9 cellular contexts compared by ENCODE assay signal in the genomic region with DNA sequence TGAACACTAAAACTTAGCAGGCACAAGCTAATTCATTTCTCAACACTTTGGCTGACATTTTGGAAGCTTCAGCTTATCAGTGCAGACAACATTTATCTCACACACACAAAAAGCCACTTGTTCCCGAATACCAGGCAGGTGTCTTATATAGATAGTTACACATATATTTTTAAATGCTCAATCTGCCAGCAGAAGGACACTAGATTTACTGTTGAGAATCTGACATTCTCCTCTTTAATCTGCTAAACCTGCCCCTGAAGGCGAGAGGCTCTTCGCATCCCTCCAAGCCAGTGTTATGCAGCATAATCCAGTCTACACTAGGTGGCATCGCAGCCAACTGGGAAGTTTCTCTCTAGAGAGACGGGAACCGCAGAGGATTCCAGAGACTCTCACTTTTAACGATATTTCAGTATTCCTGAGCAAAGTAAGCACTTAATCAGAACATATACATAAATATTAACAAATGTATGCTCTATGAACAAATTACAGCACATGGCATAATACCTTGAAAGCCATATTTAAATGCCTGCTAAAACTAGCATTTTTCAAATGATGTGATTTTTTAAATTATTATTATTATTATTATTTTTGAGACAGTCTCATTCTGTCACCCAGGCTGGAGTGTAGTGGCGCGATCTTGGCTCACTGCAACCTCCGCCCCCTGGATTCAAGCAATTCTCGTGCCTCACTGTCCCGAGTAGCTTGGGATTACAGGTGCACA.
DNase-seq lines count a peak whose midpoint lies in the region; FAIRE-seq and TF ChIP-seq lines count a peak whose summit lies in the region.
"Had no signal": no experiment of that assay in that cellular context is flagged by ENCODE, and none has a peak within 500 bp of the region (broad histone marks: within the 10 kb centered on the region; RNA-seq: fewer than 3 reads in every experiment).

No MANE protein-coding gene starts in this region.

- H3K27ac ChIP-seq in astrocyte (ENCODE audit: low read depth, low read length) (no peak overlapping the region), uterus (no peak overlapping the region)
- H3K27ac ChIP-seq: neutrophil had no signal

- peak; percentile 41 for FAIRE-seq in G401.6 (lab: Jason Lieb, UNC)
- peak; percentile 69 for FAIRE-seq in astrocyte (lab: Jason Lieb, UNC)

- H3K36me3 ChIP-seq in astrocyte (ENCODE audit: insufficient read depth, low read length) (no peaks in the 10 kb centered on the region), uterus (no peaks in the 10 kb centered on the region)
- H3K36me3 ChIP-seq: neutrophil had no signal

- intact Hi-C loops in uterus (cut with DNase I; ENCODE audit: low total_unique reads) = no loop called here
- intact Hi-C loops in posterior vena cava (cut with DNase I) = loop anchor here in 1 of 2 donors (10.0 kb wide), 1 partner anchor 102 kb away; no protein-coding TSS in a partner anchor

- peak; percentile 68 for TF ChIP-seq CTCF in astrocyte (IDR thresholded peaks at IDR 0.05; ENCODE audit: insufficient read depth, low read depth, low read length)
- TF ChIP-seq CTCF in uterus (IDR thresholded peaks at IDR 0.05) = peak; percentile 32 to 46 (median 40)

- TF ChIP-seq POLR2A in uterus (IDR thresholded peaks at IDR 0.05) = no peak

- H3K4me1 ChIP-seq in astrocyte (ENCODE audit: insufficient read depth, low read length) = peaks cover 10% of the 10 kb centered on the region
- no peaks in the 10 kb centered on the region for H3K4me1 ChIP-seq in uterus

- H3K4me3 ChIP-seq in astrocyte (ENCODE audit: insufficient read depth, low read depth, low read length) (no peak overlapping the region), uterus (no peak overlapping the region)

- H3K4me3 Mint-ChIP-seq in astrocyte (ENCODE audit: unreplicated experiment) = no peak overlapping the region

- H4K20me1 ChIP-seq in astrocyte (ENCODE audit: insufficient read depth, low read length) = no peaks in the 10 kb centered on the region

- no peaks in the 10 kb centered on the region for H3K36me3 Mint-ChIP-seq in astrocyte (ENCODE audit: low read depth, unreplicated experiment)

- H3K79me2 ChIP-seq in astrocyte (ENCODE audit: insufficient read depth, low read length) = no peaks in the 10 kb centered on the region

- H3K9me3 ChIP-seq in astrocyte (ENCODE audit: insufficient read depth, low read depth, low read length) = no peaks in the 10 kb centered on the region
- no peaks in the 10 kb centered on the region for H3K9me3 ChIP-seq in uterus
- H3K9me3 ChIP-seq: neutrophil had no signal

- H3K27ac Mint-ChIP-seq in astrocyte (ENCODE audit: unreplicated experiment) = no peak overlapping the region

- H2AFZ ChIP-seq in astrocyte (ENCODE audit: low read depth, low read length) = no peak overlapping the region

- H3K27me3 ChIP-seq in astrocyte (ENCODE audit: insufficient read depth, low read length) = no peaks in the 10 kb centered on the region
- H3K27me3 ChIP-seq in uterus = no peaks in the 10 kb centered on the region

- H3K4me1 Mint-ChIP-seq in astrocyte (ENCODE audit: low read depth, unreplicated experiment) = peaks cover 8% of the 10 kb centered on the region

- DNase-seq in NAMALWA (ENCODE audit: low spot score) (peak; percentile 28), astrocyte (ENCODE audit: low read depth) (peak; percentile 34), inferior parietal cortex (ENCODE audit: extremely low spot score) (peak; percentile 71), uterus (peak; percentile 16 to 19), posterior vena cava (ENCODE audit: low spot score) (no peak), cerebellar nuclear complex (lab: John Stamatoyannopoulos, UW) (no peak)
- DNase-seq in activated CD8-positive, alpha-beta memory T cell treated with anti-CD3 and anti-CD28 coated beads for 24 hours = no peak

- H3K9me3 Mint-ChIP-seq in astrocyte (ENCODE audit: unreplicated experiment) = no peaks in the 10 kb centered on the region

- H3K27me3 Mint-ChIP-seq in astrocyte (ENCODE audit: low read depth, unreplicated experiment) = no peaks in the 10 kb centered on the region

- H3K9ac ChIP-seq in astrocyte (ENCODE audit: low read length) = no peak overlapping the region

- H3K4me2 ChIP-seq in astrocyte (ENCODE audit: low read length) = no peak overlapping the region

Comparison
In these comparisons a context has a peak if more than half of its experiments do, and no peak if none do; other contexts are left out.
1. DNase-seq: peak in NAMALWA (single experiment), astrocyte (single experiment), inferior parietal cortex (single experiment) and uterus (2 of 2); none in activated CD8-positive, alpha-beta memory T cell treated with anti-CD3 and anti-CD28 coated beads for 24 hours (single experiment), posterior vena cava (single experiment) and cerebellar nuclear complex (0 of 2).